1 cellular context compared by ENCODE assay signal in the genomic region with DNA sequence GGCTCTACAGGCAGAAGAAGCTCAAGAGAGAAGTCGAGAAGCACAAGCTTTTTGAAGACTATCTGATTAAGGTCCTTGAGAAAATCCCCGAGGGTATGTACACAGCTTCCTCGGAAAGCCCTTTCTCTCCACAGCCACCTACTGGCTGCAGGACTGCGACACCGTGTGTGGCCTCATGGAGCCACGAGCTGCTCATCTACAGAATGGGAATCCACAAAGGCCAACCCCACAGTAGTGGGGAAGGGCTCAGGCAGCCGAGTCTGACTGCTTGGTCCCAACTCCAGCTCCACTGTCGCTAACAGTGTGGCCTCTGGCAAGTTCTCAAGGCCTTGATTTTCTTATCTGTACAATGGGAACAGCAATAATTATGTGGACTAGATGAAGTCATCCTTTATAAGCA.
TF ChIP-seq lines count a peak whose summit lies in the region.

No MANE protein-coding gene starts in this region.

TF ChIP-seq in H1, 55 proteins besides CTCF, POLR2A, EP300 and RAD21:
- TF ChIP-seq SUZ12 (IDR thresholded peaks at IDR 0.05; ENCODE audit: low read length) = no peak
- TF ChIP-seq, protein P1, sequence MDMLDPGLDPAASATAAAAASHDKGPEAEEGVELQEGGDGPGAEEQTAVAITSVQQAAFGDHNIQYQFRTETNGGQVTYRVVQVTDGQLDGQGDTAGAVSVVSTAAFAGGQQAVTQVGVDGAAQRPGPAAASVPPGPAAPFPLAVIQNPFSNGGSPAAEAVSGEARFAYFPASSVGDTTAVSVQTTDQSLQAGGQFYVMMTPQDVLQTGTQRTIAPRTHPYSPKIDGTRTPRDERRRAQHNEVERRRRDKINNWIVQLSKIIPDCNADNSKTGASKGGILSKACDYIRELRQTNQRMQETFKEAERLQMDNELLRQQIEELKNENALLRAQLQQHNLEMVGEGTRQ (IDR thresholded peaks at IDR 0.05; ENCODE audit: low read length) = no peak
- TF ChIP-seq RXRA (IDR thresholded peaks at IDR 0.05; ENCODE audit: insufficient read depth, low read depth, low read length) = no peak
- no peak for TF ChIP-seq TCF12 (IDR thresholded peaks at IDR 0.05; ENCODE audit: low read depth, low read length)
- TF ChIP-seq, protein P2, sequence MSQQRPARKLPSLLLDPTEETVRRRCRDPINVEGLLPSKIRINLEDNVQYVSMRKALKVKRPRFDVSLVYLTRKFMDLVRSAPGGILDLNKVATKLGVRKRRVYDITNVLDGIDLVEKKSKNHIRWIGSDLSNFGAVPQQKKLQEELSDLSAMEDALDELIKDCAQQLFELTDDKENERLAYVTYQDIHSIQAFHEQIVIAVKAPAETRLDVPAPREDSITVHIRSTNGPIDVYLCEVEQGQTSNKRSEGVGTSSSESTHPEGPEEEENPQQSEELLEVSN (IDR thresholded peaks at IDR 0.05) = no peak
- TF ChIP-seq JUND (IDR thresholded peaks at IDR 0.05; ENCODE audit: low read length) = no peak
- no peak for TF ChIP-seq JUN (IDR thresholded peaks at IDR 0.05; ENCODE audit: low read depth, low read length)
- TF ChIP-seq, protein P3, sequence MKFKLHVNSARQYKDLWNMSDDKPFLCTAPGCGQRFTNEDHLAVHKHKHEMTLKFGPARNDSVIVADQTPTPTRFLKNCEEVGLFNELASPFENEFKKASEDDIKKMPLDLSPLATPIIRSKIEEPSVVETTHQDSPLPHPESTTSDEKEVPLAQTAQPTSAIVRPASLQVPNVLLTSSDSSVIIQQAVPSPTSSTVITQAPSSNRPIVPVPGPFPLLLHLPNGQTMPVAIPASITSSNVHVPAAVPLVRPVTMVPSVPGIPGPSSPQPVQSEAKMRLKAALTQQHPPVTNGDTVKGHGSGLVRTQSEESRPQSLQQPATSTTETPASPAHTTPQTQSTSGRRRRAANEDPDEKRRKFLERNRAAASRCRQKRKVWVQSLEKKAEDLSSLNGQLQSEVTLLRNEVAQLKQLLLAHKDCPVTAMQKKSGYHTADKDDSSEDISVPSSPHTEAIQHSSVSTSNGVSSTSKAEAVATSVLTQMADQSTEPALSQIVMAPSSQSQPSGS (IDR thresholded peaks at IDR 0.05; ENCODE audit: low read length) = no peak
